25 cellular contexts compared by ENCODE assay signal in the genomic region with DNA sequence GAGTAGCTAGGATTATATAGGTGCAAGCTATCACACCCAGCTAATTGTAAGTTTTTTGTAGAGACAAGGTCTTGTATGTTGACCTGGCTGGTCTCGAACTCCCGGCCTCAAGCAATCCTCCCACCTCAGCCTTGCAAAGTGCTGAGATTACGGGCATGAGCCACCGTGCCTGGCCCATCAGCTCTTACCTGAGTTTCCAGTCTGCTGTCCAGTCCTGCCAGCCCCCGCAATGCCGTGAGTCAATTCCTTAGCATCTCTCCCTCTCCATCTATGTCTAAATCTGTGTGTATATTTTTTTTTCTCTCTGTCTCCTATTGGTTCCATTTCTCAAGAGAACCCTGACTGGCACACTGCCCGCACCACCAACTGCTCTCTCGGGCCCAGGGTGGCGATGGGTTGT.
"Had no signal": no experiment of that assay in that cellular context is flagged by ENCODE, and none has a peak within 500 bp of the region (broad histone marks: within the 10 kb centered on the region; RNA-seq: fewer than 3 reads in every experiment).

No MANE protein-coding gene starts in this region.

- H3K4me3 ChIP-seq: adrenal gland, body of pancreas, esophagus muscularis mucosa, gastrocnemius medialis had no signal

- H3K36me3 ChIP-seq: adrenal gland, esophagus muscularis mucosa, gastrocnemius medialis had no signal

- H3K27me3 ChIP-seq: adrenal gland, body of pancreas, foreskin keratinocyte, gastrocnemius medialis had no signal

- H3K27ac ChIP-seq: adrenal gland, body of pancreas, esophagus muscularis mucosa, foreskin keratinocyte, gastrocnemius medialis had no signal

- H3K4me1 ChIP-seq: adrenal gland, body of pancreas, esophagus muscularis mucosa, foreskin keratinocyte, gastrocnemius medialis had no signal

- H3K9me3 ChIP-seq: adrenal gland, body of pancreas, gastrocnemius medialis had no signal

- DNase-seq: activated CD4-positive, alpha-beta memory T cell treated with anti-CD3 and anti-CD28 coated beads, Interleukin-2, amount 10 ng/mL, durations not matched to agents 7 days and 5 days; activated CD4-positive, alpha-beta T cell treated with anti-CD3 and anti-CD28 coated beads for 48 hours; activated CD8-positive, alpha-beta memory T cell treated with anti-CD3 and anti-CD28 coated beads, Interleukin-2, amount 50 U/mL, for 48 hours; activated naive CD4-positive, alpha-beta T cell treated with anti-CD3 and anti-CD28 coated beads for 36 hours; activated naive CD8-positive, alpha-beta T cell treated with anti-CD3 and anti-CD28 coated beads for 36 hours; activated naive CD8-positive, alpha-beta T cell treated with anti-CD3 and anti-CD28 coated beads, Interleukin-2, amount 50 U/mL, for 24 hours; activated T-cell treated with anti-CD3 and anti-CD28 coated beads for 4 hours; activated T-cell treated with anti-CD3 and anti-CD28 coated beads, Interleukin-2, amount 50 U/mL, for 24 hours; activated T-cell treated with anti-CD3 and anti-CD28 coated beads, Interleukin-2, amount 50 U/mL, for 72 hours; amygdala; body of pancreas; caudate nucleus; cortex of kidney; dermis blood vessel endothelial cell; effector CD4-positive, alpha-beta T cell; effector memory CD8-positive, alpha-beta T cell; erythroblast; foreskin keratinocyte; gastrocnemius medialis; glutamatergic neuron; T-helper 2 cell had no signal

- FAIRE-seq: colon had no signal

- ATAC-seq: activated naive CD8-positive, alpha-beta T cell treated with anti-CD3 and anti-CD28 coated beads, Interleukin-2, amount 50 U/mL, for 24 hours; activated T-cell treated with anti-CD3 and anti-CD28 coated beads, Interleukin-2, amount 50 U/mL, for 72 hours; body of pancreas; effector memory CD8-positive, alpha-beta T cell; foreskin keratinocyte; gastrocnemius medialis; WTC11 had no signal
